Comparison of ENCODE assay signal across 2 cellular contexts in the genomic region with DNA sequence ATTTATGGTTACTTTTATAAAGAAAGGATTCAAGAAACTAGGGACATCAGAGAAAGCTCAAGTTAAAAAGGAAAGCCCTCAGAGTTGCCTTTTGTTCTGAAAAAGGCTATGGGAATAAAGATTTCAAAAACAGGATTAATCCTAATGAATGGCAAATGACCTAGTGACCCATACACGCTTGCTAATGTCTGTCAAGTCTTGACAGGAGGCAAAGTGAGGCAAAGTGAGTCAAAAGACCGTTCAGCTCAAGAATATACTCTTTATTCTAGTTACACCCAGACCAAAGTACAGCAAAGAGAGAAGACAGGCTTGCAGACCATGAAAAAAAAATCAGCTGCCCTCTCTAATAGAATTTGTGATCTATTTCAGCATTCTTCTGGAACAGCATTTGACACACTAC.
TF ChIP-seq lines count a peak whose summit lies in the region.

No MANE protein-coding gene starts in this region.

TF ChIP-seq in SK-N-SH, 30 proteins besides CTCF, POLR2A, EP300 and RAD21:
- no peak for TF ChIP-seq JUND (IDR thresholded peaks at IDR 0.05)
- TF ChIP-seq MEF2A (IDR thresholded peaks at IDR 0.05; ENCODE audit: borderline replicate concordance, low read depth), result no peak
- TF ChIP-seq TEAD4 (IDR thresholded peaks at IDR 0.05; ENCODE audit: borderline replicate concordance, insufficient read depth), result no peak
- TF ChIP-seq CHD2 (IDR thresholded peaks at IDR 0.05; ENCODE audit: low read length, partially characterized antibody), result no peak
- no peak for TF ChIP-seq FOSL2 (IDR thresholded peaks at IDR 0.05; ENCODE audit: borderline replicate concordance, low read depth)
- TF ChIP-seq, protein P1, sequence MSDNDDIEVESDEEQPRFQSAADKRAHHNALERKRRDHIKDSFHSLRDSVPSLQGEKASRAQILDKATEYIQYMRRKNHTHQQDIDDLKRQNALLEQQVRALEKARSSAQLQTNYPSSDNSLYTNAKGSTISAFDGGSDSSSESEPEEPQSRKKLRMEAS (IDR thresholded peaks at IDR 0.05; ENCODE audit: low read depth), result no peak
- no peak for TF ChIP-seq YY1 (IDR thresholded peaks at IDR 0.05; ENCODE audit: low read depth)
- TF ChIP-seq, protein P2, sequence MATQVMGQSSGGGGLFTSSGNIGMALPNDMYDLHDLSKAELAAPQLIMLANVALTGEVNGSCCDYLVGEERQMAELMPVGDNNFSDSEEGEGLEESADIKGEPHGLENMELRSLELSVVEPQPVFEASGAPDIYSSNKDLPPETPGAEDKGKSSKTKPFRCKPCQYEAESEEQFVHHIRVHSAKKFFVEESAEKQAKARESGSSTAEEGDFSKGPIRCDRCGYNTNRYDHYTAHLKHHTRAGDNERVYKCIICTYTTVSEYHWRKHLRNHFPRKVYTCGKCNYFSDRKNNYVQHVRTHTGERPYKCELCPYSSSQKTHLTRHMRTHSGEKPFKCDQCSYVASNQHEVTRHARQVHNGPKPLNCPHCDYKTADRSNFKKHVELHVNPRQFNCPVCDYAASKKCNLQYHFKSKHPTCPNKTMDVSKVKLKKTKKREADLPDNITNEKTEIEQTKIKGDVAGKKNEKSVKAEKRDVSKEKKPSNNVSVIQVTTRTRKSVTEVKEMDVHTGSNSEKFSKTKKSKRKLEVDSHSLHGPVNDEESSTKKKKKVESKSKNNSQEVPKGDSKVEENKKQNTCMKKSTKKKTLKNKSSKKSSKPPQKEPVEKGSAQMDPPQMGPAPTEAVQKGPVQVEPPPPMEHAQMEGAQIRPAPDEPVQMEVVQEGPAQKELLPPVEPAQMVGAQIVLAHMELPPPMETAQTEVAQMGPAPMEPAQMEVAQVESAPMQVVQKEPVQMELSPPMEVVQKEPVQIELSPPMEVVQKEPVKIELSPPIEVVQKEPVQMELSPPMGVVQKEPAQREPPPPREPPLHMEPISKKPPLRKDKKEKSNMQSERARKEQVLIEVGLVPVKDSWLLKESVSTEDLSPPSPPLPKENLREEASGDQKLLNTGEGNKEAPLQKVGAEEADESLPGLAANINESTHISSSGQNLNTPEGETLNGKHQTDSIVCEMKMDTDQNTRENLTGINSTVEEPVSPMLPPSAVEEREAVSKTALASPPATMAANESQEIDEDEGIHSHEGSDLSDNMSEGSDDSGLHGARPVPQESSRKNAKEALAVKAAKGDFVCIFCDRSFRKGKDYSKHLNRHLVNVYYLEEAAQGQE (IDR thresholded peaks at IDR 0.05; ENCODE audit: low read depth, low read length), result no peak
- no peak for TF ChIP-seq TCF12 (IDR thresholded peaks at IDR 0.05)
- no peak for TF ChIP-seq RFX5 (IDR thresholded peaks at IDR 0.05; ENCODE audit: low read length)

TF ChIP-seq in SK-N-SH treated with all-trans-retinoic acid at 6 μM for 48 hours, 23 proteins besides CTCF, POLR2A, EP300 and RAD21:
- TF ChIP-seq ZNF565 (CRISPR knock-in tag; conservative IDR thresholded peaks at IDR 0.05; ENCODE audit: low read depth) (no peak), ZNF70 (CRISPR knock-in tag; IDR thresholded peaks at IDR 0.05) (no peak), ESRRG (CRISPR knock-in tag; IDR thresholded peaks at IDR 0.05) (no peak), ARNTL (CRISPR knock-in tag; IDR thresholded peaks at IDR 0.05; ENCODE audit: borderline replicate concordance, low read depth) (no peak), TCF4 (CRISPR knock-in tag; IDR thresholded peaks at IDR 0.05; ENCODE audit: borderline replicate concordance) (no peak), ZFP3 (CRISPR knock-in tag; IDR thresholded peaks at IDR 0.05) (no peak), SNAI2 (CRISPR knock-in tag; IDR thresholded peaks at IDR 0.05) (no peak), CSDC2 (CRISPR knock-in tag; IDR thresholded peaks at IDR 0.05) (no peak), ZC3H10 (CRISPR knock-in tag; IDR thresholded peaks at IDR 0.05) (no peak), TOX (CRISPR knock-in tag; IDR thresholded peaks at IDR 0.05; ENCODE audit: borderline replicate concordance) (no peak), ZNF8 (CRISPR knock-in tag; IDR thresholded peaks at IDR 0.05) (no peak), ZFP30 (CRISPR knock-in tag; IDR thresholded peaks at IDR 0.05) (no peak), ISL1 (CRISPR knock-in tag; IDR thresholded peaks at IDR 0.05) (no peak), RARB (CRISPR knock-in tag; IDR thresholded peaks at IDR 0.05) (no peak), OSR1 (CRISPR knock-in tag; IDR thresholded peaks at IDR 0.05) (no peak)
- TF ChIP-seq, protein P3, sequence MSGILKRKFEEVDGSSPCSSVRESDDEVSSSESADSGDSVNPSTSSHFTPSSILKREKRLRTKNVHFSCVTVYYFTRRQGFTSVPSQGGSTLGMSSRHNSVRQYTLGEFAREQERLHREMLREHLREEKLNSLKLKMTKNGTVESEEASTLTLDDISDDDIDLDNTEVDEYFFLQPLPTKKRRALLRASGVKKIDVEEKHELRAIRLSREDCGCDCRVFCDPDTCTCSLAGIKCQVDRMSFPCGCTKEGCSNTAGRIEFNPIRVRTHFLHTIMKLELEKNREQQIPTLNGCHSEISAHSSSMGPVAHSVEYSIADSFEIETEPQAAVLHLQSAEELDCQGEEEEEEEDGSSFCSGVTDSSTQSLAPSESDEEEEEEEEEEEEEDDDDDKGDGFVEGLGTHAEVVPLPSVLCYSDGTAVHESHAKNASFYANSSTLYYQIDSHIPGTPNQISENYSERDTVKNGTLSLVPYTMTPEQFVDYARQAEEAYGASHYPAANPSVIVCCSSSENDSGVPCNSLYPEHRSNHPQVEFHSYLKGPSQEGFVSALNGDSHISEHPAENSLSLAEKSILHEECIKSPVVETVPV (CRISPR knock-in tag; IDR thresholded peaks at IDR 0.05), result no peak
- TF ChIP-seq, protein P4, sequence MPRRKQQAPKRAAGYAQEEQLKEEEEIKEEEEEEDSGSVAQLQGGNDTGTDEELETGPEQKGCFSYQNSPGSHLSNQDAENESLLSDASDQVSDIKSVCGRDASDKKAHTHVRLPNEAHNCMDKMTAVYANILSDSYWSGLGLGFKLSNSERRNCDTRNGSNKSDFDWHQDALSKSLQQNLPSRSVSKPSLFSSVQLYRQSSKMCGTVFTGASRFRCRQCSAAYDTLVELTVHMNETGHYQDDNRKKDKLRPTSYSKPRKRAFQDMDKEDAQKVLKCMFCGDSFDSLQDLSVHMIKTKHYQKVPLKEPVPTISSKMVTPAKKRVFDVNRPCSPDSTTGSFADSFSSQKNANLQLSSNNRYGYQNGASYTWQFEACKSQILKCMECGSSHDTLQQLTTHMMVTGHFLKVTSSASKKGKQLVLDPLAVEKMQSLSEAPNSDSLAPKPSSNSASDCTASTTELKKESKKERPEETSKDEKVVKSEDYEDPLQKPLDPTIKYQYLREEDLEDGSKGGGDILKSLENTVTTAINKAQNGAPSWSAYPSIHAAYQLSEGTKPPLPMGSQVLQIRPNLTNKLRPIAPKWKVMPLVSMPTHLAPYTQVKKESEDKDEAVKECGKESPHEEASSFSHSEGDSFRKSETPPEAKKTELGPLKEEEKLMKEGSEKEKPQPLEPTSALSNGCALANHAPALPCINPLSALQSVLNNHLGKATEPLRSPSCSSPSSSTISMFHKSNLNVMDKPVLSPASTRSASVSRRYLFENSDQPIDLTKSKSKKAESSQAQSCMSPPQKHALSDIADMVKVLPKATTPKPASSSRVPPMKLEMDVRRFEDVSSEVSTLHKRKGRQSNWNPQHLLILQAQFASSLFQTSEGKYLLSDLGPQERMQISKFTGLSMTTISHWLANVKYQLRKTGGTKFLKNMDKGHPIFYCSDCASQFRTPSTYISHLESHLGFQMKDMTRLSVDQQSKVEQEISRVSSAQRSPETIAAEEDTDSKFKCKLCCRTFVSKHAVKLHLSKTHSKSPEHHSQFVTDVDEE (CRISPR knock-in tag; IDR thresholded peaks at IDR 0.05), result no peak
- TF ChIP-seq, protein P5, sequence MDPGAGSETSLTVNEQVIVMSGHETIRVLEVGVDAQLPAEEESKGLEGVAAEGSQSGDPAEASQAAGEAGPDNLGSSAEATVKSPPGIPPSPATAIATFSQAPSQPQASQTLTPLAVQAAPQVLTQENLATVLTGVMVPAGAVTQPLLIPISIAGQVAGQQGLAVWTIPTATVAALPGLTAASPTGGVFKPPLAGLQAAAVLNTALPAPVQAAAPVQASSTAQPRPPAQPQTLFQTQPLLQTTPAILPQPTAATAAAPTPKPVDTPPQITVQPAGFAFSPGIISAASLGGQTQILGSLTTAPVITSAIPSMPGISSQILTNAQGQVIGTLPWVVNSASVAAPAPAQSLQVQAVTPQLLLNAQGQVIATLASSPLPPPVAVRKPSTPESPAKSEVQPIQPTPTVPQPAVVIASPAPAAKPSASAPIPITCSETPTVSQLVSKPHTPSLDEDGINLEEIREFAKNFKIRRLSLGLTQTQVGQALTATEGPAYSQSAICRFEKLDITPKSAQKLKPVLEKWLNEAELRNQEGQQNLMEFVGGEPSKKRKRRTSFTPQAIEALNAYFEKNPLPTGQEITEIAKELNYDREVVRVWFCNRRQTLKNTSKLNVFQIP (CRISPR knock-in tag; IDR thresholded peaks at IDR 0.05; ENCODE audit: borderline replicate concordance, low read depth), result no peak
- TF ChIP-seq, protein P6, sequence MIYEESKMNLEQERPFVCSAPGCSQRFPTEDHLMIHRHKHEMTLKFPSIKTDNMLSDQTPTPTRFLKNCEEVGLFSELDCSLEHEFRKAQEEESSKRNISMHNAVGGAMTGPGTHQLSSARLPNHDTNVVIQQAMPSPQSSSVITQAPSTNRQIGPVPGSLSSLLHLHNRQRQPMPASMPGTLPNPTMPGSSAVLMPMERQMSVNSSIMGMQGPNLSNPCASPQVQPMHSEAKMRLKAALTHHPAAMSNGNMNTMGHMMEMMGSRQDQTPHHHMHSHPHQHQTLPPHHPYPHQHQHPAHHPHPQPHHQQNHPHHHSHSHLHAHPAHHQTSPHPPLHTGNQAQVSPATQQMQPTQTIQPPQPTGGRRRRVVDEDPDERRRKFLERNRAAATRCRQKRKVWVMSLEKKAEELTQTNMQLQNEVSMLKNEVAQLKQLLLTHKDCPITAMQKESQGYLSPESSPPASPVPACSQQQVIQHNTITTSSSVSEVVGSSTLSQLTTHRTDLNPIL (CRISPR knock-in tag; IDR thresholded peaks at IDR 0.05; ENCODE audit: low read depth), result no peak
- TF ChIP-seq, protein P7, sequence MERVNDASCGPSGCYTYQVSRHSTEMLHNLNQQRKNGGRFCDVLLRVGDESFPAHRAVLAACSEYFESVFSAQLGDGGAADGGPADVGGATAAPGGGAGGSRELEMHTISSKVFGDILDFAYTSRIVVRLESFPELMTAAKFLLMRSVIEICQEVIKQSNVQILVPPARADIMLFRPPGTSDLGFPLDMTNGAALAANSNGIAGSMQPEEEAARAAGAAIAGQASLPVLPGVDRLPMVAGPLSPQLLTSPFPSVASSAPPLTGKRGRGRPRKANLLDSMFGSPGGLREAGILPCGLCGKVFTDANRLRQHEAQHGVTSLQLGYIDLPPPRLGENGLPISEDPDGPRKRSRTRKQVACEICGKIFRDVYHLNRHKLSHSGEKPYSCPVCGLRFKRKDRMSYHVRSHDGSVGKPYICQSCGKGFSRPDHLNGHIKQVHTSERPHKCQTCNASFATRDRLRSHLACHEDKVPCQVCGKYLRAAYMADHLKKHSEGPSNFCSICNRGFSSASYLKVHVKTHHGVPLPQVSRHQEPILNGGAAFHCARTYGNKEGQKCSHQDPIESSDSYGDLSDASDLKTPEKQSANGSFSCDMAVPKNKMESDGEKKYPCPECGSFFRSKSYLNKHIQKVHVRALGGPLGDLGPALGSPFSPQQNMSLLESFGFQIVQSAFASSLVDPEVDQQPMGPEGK (CRISPR knock-in tag; IDR thresholded peaks at IDR 0.05; ENCODE audit: borderline replicate concordance), result no peak
TF ChIP-seq in SK-N-SH treated with all-trans-retinoic acid at 6 μM for 48 hours: peak in this region for 0.
